ENCODE assay signal across 19 cellular contexts in genomic region chr6:169936355-169936975, GRCh38.
"Had no signal": no experiment of that assay in that cellular context is flagged by ENCODE, and none has a peak within 500 bp of the region (broad histone marks: within the 10 kb centered on the region; RNA-seq: fewer than 3 reads in every experiment).

No MANE protein-coding gene starts in this region.

- H3K4me1 Mint-ChIP-seq: memory B cell; natural killer cell; stimulated activated naive B cell treated with anti-CD40 and anti-IgM and Interleukin-4, amounts not matched to agents 10 μg/mL and 1 μg/mL and 100 μg/mL, for 72 hours; stimulated activated naive CD8-positive, alpha-beta T cell treated with anti-CD3 and anti-CD28 coated beads, Interleukin-15, amount 100 ng/mL, for 72 hours had no signal

- DNase-seq: cortex of kidney; dorsolateral prefrontal cortex; effector CD8-positive, alpha-beta T cell; heart left ventricle; hippocampal formation; kidney glomerular epithelial cell; left lung; lower lobe of right lung; natural killer cell; occipital lobe; sigmoid colon; stimulated activated CD4-positive, alpha-beta T cell treated with anti-CD3 and anti-CD28 coated beads, Interleukin-2, amount 100 ng/mL, for 24 hours; stimulated activated CD4-positive, alpha-beta T cell treated with anti-CD3 and anti-CD28 coated beads, Interleukin-4, amount 100 ng/mL, for 4 hours; stimulated activated naive B cell treated with anti-CD40 and anti-IgM and Interleukin-4, amounts not matched to agents 10 μg/mL and 1 μg/mL and 100 μg/mL, for 72 hours; stimulated activated naive CD8-positive, alpha-beta T cell treated with anti-CD3 and anti-CD28 coated beads, Interleukin-15, amount 100 ng/mL, for 72 hours; testis had no signal

- H3K27ac Mint-ChIP-seq: memory B cell; mesothelial cell of epicardium; natural killer cell; neural progenitor cell; stimulated activated naive B cell treated with anti-CD40 and anti-IgM and Interleukin-4, amounts not matched to agents 10 μg/mL and 1 μg/mL and 100 μg/mL, for 72 hours; stimulated activated naive CD8-positive, alpha-beta T cell treated with anti-CD3 and anti-CD28 coated beads, Interleukin-15, amount 100 ng/mL, for 72 hours had no signal

- H3K4me3 Mint-ChIP-seq: memory B cell; mesothelial cell of epicardium; natural killer cell; neural progenitor cell; stimulated activated naive B cell treated with anti-CD40 and anti-IgM and Interleukin-4, amounts not matched to agents 10 μg/mL and 1 μg/mL and 100 μg/mL, for 72 hours; stimulated activated naive CD8-positive, alpha-beta T cell treated with anti-CD3 and anti-CD28 coated beads, Interleukin-15, amount 100 ng/mL, for 72 hours had no signal

- H3K9me3 Mint-ChIP-seq: memory B cell; mesothelial cell of epicardium; natural killer cell; neural progenitor cell; stimulated activated naive B cell treated with anti-CD40 and anti-IgM and Interleukin-4, amounts not matched to agents 10 μg/mL and 1 μg/mL and 100 μg/mL, for 72 hours; stimulated activated naive CD8-positive, alpha-beta T cell treated with anti-CD3 and anti-CD28 coated beads, Interleukin-15, amount 100 ng/mL, for 72 hours had no signal

- H3K36me3 Mint-ChIP-seq: memory B cell; mesothelial cell of epicardium; natural killer cell; neural progenitor cell; stimulated activated naive B cell treated with anti-CD40 and anti-IgM and Interleukin-4, amounts not matched to agents 10 μg/mL and 1 μg/mL and 100 μg/mL, for 72 hours had no signal

- ATAC-seq: heart left ventricle; left lung; lower lobe of right lung; natural killer cell; stimulated activated naive B cell treated with anti-CD40 and anti-IgM and Interleukin-4, amounts not matched to agents 10 μg/mL and 1 μg/mL and 100 μg/mL, for 72 hours had no signal
